In the genomic region with DNA sequence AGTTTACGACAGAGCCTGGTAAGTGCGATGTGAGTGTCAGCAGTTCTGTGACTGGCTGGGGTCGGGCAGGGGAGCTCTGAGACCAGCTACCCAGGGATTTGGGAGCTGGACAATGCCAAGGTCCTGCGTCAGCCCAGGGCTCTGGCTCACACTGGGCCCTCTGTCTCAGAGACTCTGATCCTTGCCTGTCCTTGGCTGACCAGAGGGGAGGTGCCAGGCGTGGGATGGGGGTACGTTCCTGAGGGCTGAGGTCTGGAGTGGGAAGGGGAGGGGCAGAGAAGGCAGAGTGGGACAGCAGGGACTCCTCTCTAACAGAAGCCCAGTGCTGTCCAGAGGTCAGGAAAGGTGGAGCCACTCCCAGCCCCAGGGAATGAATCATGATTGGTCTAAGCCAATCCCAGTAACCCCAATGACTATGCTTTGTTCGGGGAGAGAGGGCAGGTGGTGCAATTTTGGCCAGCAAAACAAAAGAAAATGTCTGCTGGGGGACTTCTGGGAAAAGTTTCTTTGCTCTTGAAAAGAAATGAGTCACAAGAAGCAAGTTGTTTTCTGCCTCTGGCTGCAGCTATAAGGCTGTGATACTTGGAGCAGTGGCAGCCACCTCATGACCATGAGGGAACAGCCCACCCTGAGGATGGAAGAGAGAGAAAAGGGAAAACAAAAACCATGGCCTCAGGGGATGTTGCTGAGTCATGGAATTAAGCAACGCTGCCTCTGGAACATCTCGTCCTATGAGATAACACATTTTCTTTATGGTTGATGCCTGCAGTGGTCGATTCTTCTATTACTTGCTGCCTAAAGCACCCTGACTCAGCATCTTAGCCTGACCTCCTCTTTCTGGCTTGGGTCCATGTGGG, we compare ENCODE assay signal across 3 cellular contexts.
TF ChIP-seq lines count a peak whose summit lies in the region.

No MANE protein-coding gene starts in this region.

TF ChIP-seq in A549, 52 proteins besides CTCF, POLR2A, EP300 and RAD21:
- TF ChIP-seq MAFK (IDR thresholded peaks at IDR 0.05; ENCODE audit: partially characterized antibody) (peak; percentile 93), NFE2L2 (conservative IDR thresholded peaks at IDR 0.05; ENCODE audit: low read length) (peak; percentile 42; the same call in 1 of the 2 replicates), FOSL2 (IDR thresholded peaks at IDR 0.05) (no peak), FOSL2 (CRISPR knock-in tag; IDR thresholded peaks at IDR 0.05) (0 out of 2 replicates have a peak, but pooled peaks have one; percentile 9), ZNF302 (CRISPR knock-in tag; IDR thresholded peaks at IDR 0.05) (no peak)

TF ChIP-seq in HCT116, 20 proteins besides CTCF, POLR2A, EP300 and RAD21:
- TF ChIP-seq ATF3 (IDR thresholded peaks at IDR 0.05), result no peak

TF ChIP-seq in K562, 482 proteins besides CTCF, POLR2A, EP300 and RAD21 (continues in another document):
- TF ChIP-seq, protein P1, sequence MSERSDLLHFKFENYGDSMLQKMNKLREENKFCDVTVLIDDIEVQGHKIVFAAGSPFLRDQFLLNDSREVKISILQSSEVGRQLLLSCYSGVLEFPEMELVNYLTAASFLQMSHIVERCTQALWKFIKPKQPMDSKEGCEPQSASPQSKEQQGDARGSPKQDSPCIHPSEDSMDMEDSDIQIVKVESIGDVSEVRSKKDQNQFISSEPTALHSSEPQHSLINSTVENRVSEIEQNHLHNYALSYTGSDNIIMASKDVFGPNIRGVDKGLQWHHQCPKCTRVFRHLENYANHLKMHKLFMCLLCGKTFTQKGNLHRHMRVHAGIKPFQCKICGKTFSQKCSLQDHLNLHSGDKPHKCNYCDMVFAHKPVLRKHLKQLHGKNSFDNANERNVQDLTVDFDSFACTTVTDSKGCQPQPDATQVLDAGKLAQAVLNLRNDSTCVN (CRISPR knock-in tag; IDR thresholded peaks at IDR 0.05), result no peak
- TF ChIP-seq IRF9 (tag; IDR thresholded peaks at IDR 0.05) (no peak), XRCC4 (IDR thresholded peaks at IDR 0.05; ENCODE audit: extremely low read depth, insufficient read depth, insufficient read length) (no peak), LEF1 (IDR thresholded peaks at IDR 0.05) (no peak), POU5F1 (IDR thresholded peaks at IDR 0.05; ENCODE audit: borderline replicate concordance, low read depth, low read length, partially characterized antibody) (no peak), MAFF (IDR thresholded peaks at IDR 0.05; ENCODE audit: low read length) (peak; percentile 95), RBM25 (IDR thresholded peaks at IDR 0.05; ENCODE audit: low read depth, low read length, severe bottlenecking) (peak; percentile 43), NR2C1 (IDR thresholded peaks at IDR 0.05) (no peak), NR2C1 (tag; IDR thresholded peaks at IDR 0.05) (no peak), ADNP (tag; IDR thresholded peaks at IDR 0.05) (no peak), RFX1 (IDR thresholded peaks at IDR 0.05) (no peak), TSHZ1 (CRISPR knock-in tag; IDR thresholded peaks at IDR 0.05) (no peak), CHD4 (IDR thresholded peaks at IDR 0.05; ENCODE audit: insufficient read depth, insufficient replicate concordance, low read depth, low read length, poor library complexity, severe bottlenecking) (no peak), MXI1 (IDR thresholded peaks at IDR 0.05; ENCODE audit: low read depth, low read length) (no peak), ZNF316 (IDR thresholded peaks at IDR 0.05) (peak; percentile 99), JUND (IDR thresholded peaks at IDR 0.05; ENCODE audit: borderline replicate concordance, low read depth, low read length) (0 out of 2 replicates have a peak, but pooled peaks have one; percentile 11), JUND (tag; IDR thresholded peaks at IDR 0.05; ENCODE audit: borderline replicate concordance, low read depth, low read length) (no peak), ETS1 (conservative IDR thresholded peaks at IDR 0.05; ENCODE audit: control insufficient read depth, low read depth, low read length) (no peak), ZNF785 (CRISPR knock-in tag; IDR thresholded peaks at IDR 0.05) (no peak), ESRRB (CRISPR knock-in tag; IDR thresholded peaks at IDR 0.05; ENCODE audit: borderline replicate concordance) (no peak), MECOM (CRISPR knock-in tag; IDR thresholded peaks at IDR 0.05) (no peak), SAFB (IDR thresholded peaks at IDR 0.05; ENCODE audit: borderline replicate concordance, low read depth, low read length) (no peak), NFATC3 (IDR thresholded peaks at IDR 0.05) (no peak), MAFG (tag; conservative IDR thresholded peaks at IDR 0.05) (peak; percentile 99), ARID3A (IDR thresholded peaks at IDR 0.05; ENCODE audit: borderline replicate concordance, low read depth, low read length) (no peak), HMGN3 (IDR thresholded peaks at IDR 0.05; ENCODE audit: borderline replicate concordance, extremely low read depth, insufficient read length, low read depth, low read length) (no peak), CEBPG (CRISPR knock-in tag; IDR thresholded peaks at IDR 0.05) (0 out of 2 replicates have a peak, but pooled peaks have one; percentile 16), CEBPG (tag; conservative IDR thresholded peaks at IDR 0.05 in 1 of 2, IDR thresholded peaks at IDR 0.05 in 1 of 2) (peak; percentile 64 to 66), TAF9B (IDR thresholded peaks at IDR 0.05; ENCODE audit: partially characterized antibody) (no peak), HDAC6 (IDR thresholded peaks at IDR 0.05; ENCODE audit: low read depth, low read length) (no peak), ARID3B (CRISPR knock-in tag; IDR thresholded peaks at IDR 0.05; ENCODE audit: borderline replicate concordance) (no peak), ZNF830 (CRISPR knock-in tag; IDR thresholded peaks at IDR 0.05) (no peak), POLR3A (IDR thresholded peaks at IDR 0.05; ENCODE audit: borderline replicate concordance, extremely low read depth, insufficient read depth, insufficient read length) (no peak), ZEB2 (IDR thresholded peaks at IDR 0.05) (no peak), KAT7 (CRISPR knock-in tag; IDR thresholded peaks at IDR 0.05; ENCODE audit: borderline replicate concordance) (no peak), TRIM24 (IDR thresholded peaks at IDR 0.05) (peak; percentile 61 to 87), ZNF354B (CRISPR knock-in tag; IDR thresholded peaks at IDR 0.05) (no peak)
- TF ChIP-seq, protein P2, sequence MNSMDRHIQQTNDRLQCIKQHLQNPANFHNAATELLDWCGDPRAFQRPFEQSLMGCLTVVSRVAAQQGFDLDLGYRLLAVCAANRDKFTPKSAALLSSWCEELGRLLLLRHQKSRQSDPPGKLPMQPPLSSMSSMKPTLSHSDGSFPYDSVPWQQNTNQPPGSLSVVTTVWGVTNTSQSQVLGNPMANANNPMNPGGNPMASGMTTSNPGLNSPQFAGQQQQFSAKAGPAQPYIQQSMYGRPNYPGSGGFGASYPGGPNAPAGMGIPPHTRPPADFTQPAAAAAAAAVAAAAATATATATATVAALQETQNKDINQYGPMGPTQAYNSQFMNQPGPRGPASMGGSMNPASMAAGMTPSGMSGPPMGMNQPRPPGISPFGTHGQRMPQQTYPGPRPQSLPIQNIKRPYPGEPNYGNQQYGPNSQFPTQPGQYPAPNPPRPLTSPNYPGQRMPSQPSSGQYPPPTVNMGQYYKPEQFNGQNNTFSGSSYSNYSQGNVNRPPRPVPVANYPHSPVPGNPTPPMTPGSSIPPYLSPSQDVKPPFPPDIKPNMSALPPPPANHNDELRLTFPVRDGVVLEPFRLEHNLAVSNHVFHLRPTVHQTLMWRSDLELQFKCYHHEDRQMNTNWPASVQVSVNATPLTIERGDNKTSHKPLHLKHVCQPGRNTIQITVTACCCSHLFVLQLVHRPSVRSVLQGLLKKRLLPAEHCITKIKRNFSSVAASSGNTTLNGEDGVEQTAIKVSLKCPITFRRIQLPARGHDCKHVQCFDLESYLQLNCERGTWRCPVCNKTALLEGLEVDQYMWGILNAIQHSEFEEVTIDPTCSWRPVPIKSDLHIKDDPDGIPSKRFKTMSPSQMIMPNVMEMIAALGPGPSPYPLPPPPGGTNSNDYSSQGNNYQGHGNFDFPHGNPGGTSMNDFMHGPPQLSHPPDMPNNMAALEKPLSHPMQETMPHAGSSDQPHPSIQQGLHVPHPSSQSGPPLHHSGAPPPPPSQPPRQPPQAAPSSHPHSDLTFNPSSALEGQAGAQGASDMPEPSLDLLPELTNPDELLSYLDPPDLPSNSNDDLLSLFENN (IDR thresholded peaks at IDR 0.05; ENCODE audit: low read depth in 2 of 2, low read length in 2 of 2), result no peak
- TF ChIP-seq, protein P3, sequence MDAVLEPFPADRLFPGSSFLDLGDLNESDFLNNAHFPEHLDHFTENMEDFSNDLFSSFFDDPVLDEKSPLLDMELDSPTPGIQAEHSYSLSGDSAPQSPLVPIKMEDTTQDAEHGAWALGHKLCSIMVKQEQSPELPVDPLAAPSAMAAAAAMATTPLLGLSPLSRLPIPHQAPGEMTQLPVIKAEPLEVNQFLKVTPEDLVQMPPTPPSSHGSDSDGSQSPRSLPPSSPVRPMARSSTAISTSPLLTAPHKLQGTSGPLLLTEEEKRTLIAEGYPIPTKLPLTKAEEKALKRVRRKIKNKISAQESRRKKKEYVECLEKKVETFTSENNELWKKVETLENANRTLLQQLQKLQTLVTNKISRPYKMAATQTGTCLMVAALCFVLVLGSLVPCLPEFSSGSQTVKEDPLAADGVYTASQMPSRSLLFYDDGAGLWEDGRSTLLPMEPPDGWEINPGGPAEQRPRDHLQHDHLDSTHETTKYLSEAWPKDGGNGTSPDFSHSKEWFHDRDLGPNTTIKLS (IDR thresholded peaks at IDR 0.05; ENCODE audit: borderline replicate concordance, low read depth), result no peak
